7 cellular contexts compared by ENCODE assay signal in the genomic region with DNA sequence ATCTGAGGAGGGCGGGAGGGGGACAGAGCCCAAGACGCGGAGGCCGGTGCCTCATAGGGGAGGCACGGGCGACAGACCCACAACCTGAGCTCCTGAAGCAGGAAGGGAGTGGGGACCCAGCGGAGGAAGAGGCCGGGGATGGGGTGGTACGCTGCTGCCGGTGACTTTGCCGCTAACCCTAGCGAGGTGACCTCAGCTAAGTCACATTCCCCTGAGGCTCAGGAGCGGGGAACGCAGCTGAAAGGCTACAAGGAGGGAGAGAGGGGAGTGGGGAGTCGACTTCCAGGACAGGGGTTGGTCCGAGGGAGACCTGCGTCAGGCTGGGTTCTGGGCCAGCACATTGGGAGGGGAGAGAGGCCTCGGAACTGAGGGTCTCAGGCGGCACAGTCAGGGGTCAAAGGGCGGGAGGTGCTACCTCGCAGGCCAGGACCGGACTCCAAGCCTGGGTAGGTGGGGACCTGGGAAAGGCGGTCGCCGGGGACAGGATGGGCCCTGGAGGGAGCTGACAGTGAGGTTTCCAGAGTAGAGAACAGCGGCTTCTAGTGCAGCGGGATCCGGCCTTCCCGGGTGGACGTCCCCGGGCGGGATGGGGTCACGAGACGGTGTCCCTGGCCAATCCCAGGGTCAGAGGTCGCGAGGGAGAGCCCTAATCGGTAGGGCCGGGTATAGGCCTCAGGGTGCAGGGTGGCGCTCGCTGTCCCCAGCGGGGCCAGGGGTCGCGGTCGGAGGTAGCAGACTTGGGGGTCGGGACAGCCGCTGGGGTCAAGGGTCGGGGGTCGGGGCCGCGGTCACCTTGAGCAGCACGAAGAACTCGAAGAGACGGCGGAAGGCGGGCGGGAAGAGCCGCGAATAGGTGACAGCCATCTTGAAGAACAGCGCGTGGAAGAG. TPM values are rescaled to one million over a fixed set of nuclear protein-coding genes. Genes with fewer than 3 reads are reported as not detected.
DNase-seq lines count a peak whose midpoint lies in the region; ATAC-seq and TF ChIP-seq lines count a peak whose summit lies in the region.
"Had no signal": no experiment of that assay in that cellular context is flagged by ENCODE, and none has a peak within 500 bp of the region (broad histone marks: within the 10 kb centered on the region; RNA-seq: fewer than 3 reads in every experiment).

No MANE protein-coding gene starts in this region.

- no TSS peak for BruUV-seq in Caco-2 (replicated peaks; lab: Mats Ljungman, UMichigan)

- no peak overlapping the region for H3K27ac ChIP-seq in aorta (ENCODE audit: low read depth in 1 of 2, low read length in 2 of 2)

- H3K4me1 Mint-ChIP-seq in Caco-2 (ENCODE audit: low read depth, unreplicated experiment) (peaks cover 13% of the 10 kb centered on the region), T-helper 17 cell (peaks cover 30% of the 10 kb centered on the region)

- H3K4me3 Mint-ChIP-seq in Caco-2 (ENCODE audit: unreplicated experiment) (peak overlapping the region; percentile 95), T-helper 17 cell (peak overlapping the region; percentile 95)

- TF ChIP-seq CTCF in Caco-2 (IDR thresholded peaks at IDR 0.05; ENCODE audit: insufficient read depth in 1 of 2, low read depth in 1 of 2, low read length in 1 of 2, severe bottlenecking in 1 of 2, unreplicated experiment in 1 of 2): no peak

- 2 to 3% methylated on average over 59 to 60 of the region's 60 CpGs for WGBS in aorta, 2 donors

- H3K36me3 ChIP-seq in Caco-2 (ENCODE audit: control insufficient read depth, insufficient read depth, low read length) (no peaks in the 10 kb centered on the region), aorta (ENCODE audit: control insufficient read depth in 1 of 2, insufficient read depth in 2 of 2, low read length in 1 of 2) (no peaks in the 10 kb centered on the region)

- H3K4me1 ChIP-seq in Caco-2: peaks cover 23% of the 10 kb centered on the region
- H3K4me1 ChIP-seq in aorta (ENCODE audit: control insufficient read depth in 1 of 2, insufficient read depth in 2 of 2, low read length in 2 of 2): no peaks in the 10 kb centered on the region

- intact Hi-C loops in Caco-2 (cut with micrococcal nuclease; ENCODE audit: unreplicated experiment) (loop anchor here (2.0 to 10.0 kb wide), 2 partner anchors 21 to 85 kb away; a partner anchor contains a TSS), aorta (cut with DNase I) (loop anchor here in 1 of 2 donors (2.0 kb wide), 1 partner anchor 83 kb away; a partner anchor contains a TSS)

- no peaks in the 10 kb centered on the region for H3K9me3 Mint-ChIP-seq in Caco-2 (ENCODE audit: unreplicated experiment)

- H3K27ac Mint-ChIP-seq in Caco-2 (ENCODE audit: unreplicated experiment) (peak overlapping the region; percentile 99), T-helper 17 cell (peak overlapping the region; percentile 94)

- CTCF ChIA-PET in Caco-2 (lab: Charles Lee): interaction anchor here (0.8 kb wide), 1 partner anchor 19 kb away, joined by 3 read pairs; no protein-coding TSS in a partner anchor

- peaks cover 29% of the 10 kb centered on the region for H3K36me3 Mint-ChIP-seq in Caco-2 (ENCODE audit: insufficient read depth, unreplicated experiment)
- H3K36me3 Mint-ChIP-seq in T-helper 17 cell (ENCODE audit: low read depth): no peaks in the 10 kb centered on the region

- no peak for ATAC-seq in T-helper 17 cell
- no peak for ATAC-seq in aorta (ENCODE audit: low FRiP score)
- no peak for ATAC-seq in HG02970 (IDR thresholded peaks at IDR 0.05; ENCODE audit: low FRiP score, unreplicated experiment)

- POLR2A ChIA-PET in Caco-2 (lab: Charles Lee): interaction anchor here (1.0 kb wide), 1 partner anchor 45 kb away, joined by 4 read pairs; no protein-coding TSS in a partner anchor

- DNase-seq in Caco-2: no peak
- DNase-seq in T-helper 17 cell: peak in 1 of 3 donors; percentile 9
- DNase-seq in aorta: peak in 1 of 2 donors; percentile 72
- no peak for DNase-seq in NCI-H774 (lab: John Stamatoyannopoulos, UW)

- H3K27me3 ChIP-seq in Caco-2 (replicated peaks; ENCODE audit: control insufficient read depth, insufficient read depth, low read length) (no peaks in the 10 kb centered on the region), aorta (ENCODE audit: control insufficient read depth in 1 of 2, insufficient read depth in 2 of 2, low read length in 1 of 2) (no peaks in the 10 kb centered on the region)

- H3K4me3 ChIP-seq in Caco-2 (ENCODE audit: low read depth, low read length) (peak overlapping the region; percentile 62), iPS-11a (ENCODE audit: low read depth, low read length) (peak overlapping the region; percentile 89), aorta (ENCODE audit: low read length in 2 of 2) (peak overlapping the region; percentile 36 to 78)

- no peaks in the 10 kb centered on the region for H3K27me3 Mint-ChIP-seq in Caco-2 (ENCODE audit: insufficient read depth, unreplicated experiment)
- H3K27me3 Mint-ChIP-seq in T-helper 17 cell: no peaks in the 10 kb centered on the region

- H3K9me3 ChIP-seq in Caco-2: no peaks in the 10 kb centered on the region
- no peaks in the 10 kb centered on the region for H3K9me3 ChIP-seq in T-helper 17 cell (ENCODE audit: control insufficient read depth, low read length, poor library complexity, severe bottlenecking)
- H3K9me3 ChIP-seq in aorta (ENCODE audit: control insufficient read depth, low read length): no peaks in the 10 kb centered on the region

RNA-seq across cellular contexts. Expression of a gene that starts 0.7 kb away (rescaled TPM):
- total RNA-seq in Caco-2 (2022): 148 and 154 TPM in 2 replicates
- 100 to 1,000 TPM; 270 to 318 TPM for total RNA-seq in T-helper 17 cell
- total RNA-seq in aorta: 100 to 1,000 TPM; 118 to 142 TPM
- 100 to 1,000 TPM in 1 of 2 donors, 10 to 100 TPM in 1; 50.1 to 434 TPM for polyA plus RNA-seq in aorta

RNA-seq across cellular contexts. Expression of a gene that starts 1.1 kb away (rescaled TPM):
- total RNA-seq in Caco-2 (2022): not detected in 2 replicates
- total RNA-seq in T-helper 17 cell: not detected
- not detected for total RNA-seq in aorta
- polyA plus RNA-seq in aorta: not detected
- total RNA-seq: HT1080 had no signal

RNA-seq across cellular contexts. Expression of a gene that starts 6.2 kb away (rescaled TPM):
- total RNA-seq in Caco-2 (2022) (194 and 221 TPM in 2 replicates), T-helper 17 cell (100 to 1,000 TPM; 263 to 301 TPM), aorta (100 to 1,000 TPM; 142 to 185 TPM)
- polyA plus RNA-seq in aorta: 100 to 1,000 TPM in 1 of 2 donors, 10 to 100 TPM in 1; 53.2 to 141 TPM

RNA-seq across cellular contexts. Expression of a gene that starts 19.7 kb away (rescaled TPM):
- total RNA-seq in Caco-2 (2022): 43.5 and 45.9 TPM in 2 replicates
- total RNA-seq in T-helper 17 cell: 100 to 1,000 TPM; 107 to 112 TPM
- total RNA-seq in aorta: 10 to 100 TPM in 1 of 2 donors, 1 to 10 TPM in 1; 9.5 to 20.6 TPM
- polyA plus RNA-seq in aorta: 1 to 10 TPM; 1.9 to 7.6 TPM

RNA-seq across cellular contexts. Expression of a gene that starts 20.0 kb away (rescaled TPM):
- total RNA-seq in Caco-2 (2022) (0.41 and 0.49 TPM in 2 replicates), T-helper 17 cell (1 to 10 TPM in 1 of 2 donors, not detected in 1; 1.8 TPM), aorta (1 to 10 TPM in 1 of 2 donors, under 1 TPM in 1; 0.10 to 1.3 TPM)
- not detected for polyA plus RNA-seq in aorta
- total RNA-seq: HT1080 had no signal
